Comparison of ENCODE assay signal across 1 cellular context in the genomic region with DNA sequence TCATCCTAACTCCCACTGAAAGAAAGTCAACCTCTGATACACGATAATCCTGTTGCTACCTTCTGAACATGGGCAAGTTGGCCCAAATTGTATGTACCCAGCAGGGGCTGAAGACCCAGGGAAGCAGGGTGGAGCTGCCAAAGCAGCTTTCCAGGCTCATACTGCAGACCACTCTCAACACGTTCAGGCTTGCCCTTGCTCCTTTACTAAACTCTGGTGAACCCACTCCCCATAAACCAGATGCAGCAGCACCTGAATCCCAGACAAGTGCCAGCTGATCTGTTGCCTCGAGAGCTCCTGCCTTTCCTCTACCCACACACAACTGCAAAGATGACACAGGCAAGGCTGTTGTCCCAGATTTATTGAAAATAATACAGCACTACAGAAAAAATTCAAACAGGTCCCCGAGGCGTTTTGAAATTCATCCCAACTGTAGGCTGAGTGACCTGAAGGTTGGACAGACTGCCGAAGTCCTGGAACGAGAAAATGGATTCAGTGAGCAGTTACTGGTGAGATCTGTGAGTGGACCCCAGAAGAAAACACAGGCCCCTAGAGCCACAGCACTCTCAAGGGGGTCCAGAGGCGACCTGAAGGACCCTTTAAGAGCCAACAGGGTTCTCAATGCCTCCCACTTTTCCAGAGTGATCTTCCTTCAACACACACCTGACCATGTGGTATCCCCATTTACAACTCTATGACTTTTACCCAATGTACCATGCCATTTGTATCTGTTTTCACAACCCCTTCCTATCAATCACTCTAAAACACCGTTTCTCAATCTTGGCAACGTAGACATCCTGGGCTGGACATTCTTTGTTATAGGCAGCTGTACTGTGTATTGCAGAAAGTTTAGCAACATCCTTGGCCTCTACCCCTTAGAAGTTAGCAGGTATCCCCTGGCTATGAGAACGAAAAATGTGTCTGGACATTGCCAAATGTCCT.
TF ChIP-seq lines count a peak whose summit lies in the region.

No MANE protein-coding gene starts in this region.

TF ChIP-seq in K562, 482 proteins besides CTCF, POLR2A, EP300 and RAD21:
- TF ChIP-seq RBFOX2 (IDR thresholded peaks at IDR 0.05; ENCODE audit: low read depth, low read length) (peak; percentile 39), POLR2B (IDR thresholded peaks at IDR 0.05; ENCODE audit: low read depth, partially characterized antibody) (peak; percentile 16), RHOXF2B (CRISPR knock-in tag; conservative IDR thresholded peaks at IDR 0.05) (no peak), SUPT5H (IDR thresholded peaks at IDR 0.05) (peak; percentile 14; the same call in 1 of the 2 replicates), KLF1 (tag; IDR thresholded peaks at IDR 0.05) (no peak), DDX20 (tag; IDR thresholded peaks at IDR 0.05; ENCODE audit: low read depth) (no peak), ZKSCAN3 (CRISPR knock-in tag; IDR thresholded peaks at IDR 0.05) (no peak), ZNF668 (CRISPR knock-in tag; IDR thresholded peaks at IDR 0.05) (no peak)
- TF ChIP-seq, protein P1, sequence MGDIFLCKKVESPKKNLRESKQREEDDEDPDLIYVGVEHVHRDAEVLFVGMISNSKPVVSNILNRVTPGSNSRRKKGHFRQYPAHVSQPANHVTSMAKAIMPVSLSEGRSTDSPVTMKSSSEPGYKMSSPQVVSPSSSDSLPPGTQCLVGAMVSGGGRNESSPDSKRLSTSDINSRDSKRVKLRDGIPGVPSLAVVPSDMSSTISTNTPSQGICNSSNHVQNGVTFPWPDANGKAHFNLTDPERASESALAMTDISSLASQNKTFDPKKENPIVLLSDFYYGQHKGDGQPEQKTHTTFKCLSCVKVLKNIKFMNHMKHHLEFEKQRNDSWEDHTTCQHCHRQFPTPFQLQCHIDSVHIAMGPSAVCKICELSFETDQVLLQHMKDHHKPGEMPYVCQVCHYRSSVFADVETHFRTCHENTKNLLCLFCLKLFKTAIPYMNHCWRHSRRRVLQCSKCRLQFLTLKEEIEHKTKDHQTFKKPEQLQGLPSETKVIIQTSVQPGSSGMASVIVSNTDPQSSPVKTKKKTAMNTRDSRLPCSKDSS (IDR thresholded peaks at IDR 0.05; ENCODE audit: low read depth, partially characterized antibody): no peak
- TF ChIP-seq, protein P2, sequence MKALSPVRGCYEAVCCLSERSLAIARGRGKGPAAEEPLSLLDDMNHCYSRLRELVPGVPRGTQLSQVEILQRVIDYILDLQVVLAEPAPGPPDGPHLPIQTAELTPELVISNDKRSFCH (CRISPR knock-in tag; IDR thresholded peaks at IDR 0.05): no peak
- TF ChIP-seq, protein P2 (tag; IDR thresholded peaks at IDR 0.05): no peak
- TF ChIP-seq, protein P3, sequence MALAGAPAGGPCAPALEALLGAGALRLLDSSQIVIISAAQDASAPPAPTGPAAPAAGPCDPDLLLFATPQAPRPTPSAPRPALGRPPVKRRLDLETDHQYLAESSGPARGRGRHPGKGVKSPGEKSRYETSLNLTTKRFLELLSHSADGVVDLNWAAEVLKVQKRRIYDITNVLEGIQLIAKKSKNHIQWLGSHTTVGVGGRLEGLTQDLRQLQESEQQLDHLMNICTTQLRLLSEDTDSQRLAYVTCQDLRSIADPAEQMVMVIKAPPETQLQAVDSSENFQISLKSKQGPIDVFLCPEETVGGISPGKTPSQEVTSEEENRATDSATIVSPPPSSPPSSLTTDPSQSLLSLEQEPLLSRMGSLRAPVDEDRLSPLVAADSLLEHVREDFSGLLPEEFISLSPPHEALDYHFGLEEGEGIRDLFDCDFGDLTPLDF (CRISPR knock-in tag; IDR thresholded peaks at IDR 0.05): 0 out of 2 replicates have a peak, but pooled peaks have one; percentile 27
